Comparison of ENCODE assay signal across 1 cellular context in genomic region chr2:234422895-234423505, GRCh38.
TF ChIP-seq lines count a peak whose summit lies in the region.

No MANE protein-coding gene starts in this region.

TF ChIP-seq in HepG2, 621 proteins besides CTCF, POLR2A, EP300 and RAD21 (continued from another document):
- TF ChIP-seq ZNF800 (CRISPR knock-in tag; IDR thresholded peaks at IDR 0.05) (no peak), ZUFSP (CRISPR knock-in tag; IDR thresholded peaks at IDR 0.05; ENCODE audit: borderline replicate concordance) (no peak), ZNF75D (CRISPR knock-in tag; IDR thresholded peaks at IDR 0.05; ENCODE audit: borderline replicate concordance) (no peak), FOXC1 (CRISPR knock-in tag; IDR thresholded peaks at IDR 0.05; ENCODE audit: borderline replicate concordance) (no peak), CHD4 (IDR thresholded peaks at IDR 0.05; ENCODE audit: borderline replicate concordance, low read length) (no peak), HMG20A (CRISPR knock-in tag; IDR thresholded peaks at IDR 0.05; ENCODE audit: borderline replicate concordance) (no peak), SIX4 (CRISPR knock-in tag; IDR thresholded peaks at IDR 0.05) (no peak)
- TF ChIP-seq, protein P1, sequence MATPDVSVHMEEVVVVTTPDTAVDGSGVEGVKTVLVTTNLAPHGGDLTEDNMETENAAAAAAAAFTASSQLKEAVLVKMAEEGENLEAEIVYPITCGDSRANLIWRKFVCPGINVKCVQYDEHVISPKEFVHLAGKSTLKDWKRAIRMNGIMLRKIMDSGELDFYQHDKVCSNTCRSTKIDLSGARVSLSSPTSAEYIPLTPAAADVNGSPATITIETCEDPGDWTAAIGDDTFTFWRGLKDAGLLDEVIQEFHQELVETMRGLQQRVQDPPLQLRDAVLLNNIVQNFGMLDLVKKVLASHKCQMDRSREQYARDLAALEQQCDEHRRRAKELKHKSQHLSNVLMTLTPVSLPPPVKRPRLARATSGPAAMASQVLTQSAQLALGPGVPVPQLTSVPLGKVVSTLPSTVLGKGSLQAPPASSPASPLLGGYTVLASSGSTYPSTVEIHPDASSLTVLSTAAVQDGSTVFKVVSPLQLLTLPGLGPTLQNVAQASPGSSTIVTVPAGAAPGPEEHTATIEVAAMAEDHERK (CRISPR knock-in tag; IDR thresholded peaks at IDR 0.05; ENCODE audit: low read depth) = no peak
- TF ChIP-seq, protein P2, sequence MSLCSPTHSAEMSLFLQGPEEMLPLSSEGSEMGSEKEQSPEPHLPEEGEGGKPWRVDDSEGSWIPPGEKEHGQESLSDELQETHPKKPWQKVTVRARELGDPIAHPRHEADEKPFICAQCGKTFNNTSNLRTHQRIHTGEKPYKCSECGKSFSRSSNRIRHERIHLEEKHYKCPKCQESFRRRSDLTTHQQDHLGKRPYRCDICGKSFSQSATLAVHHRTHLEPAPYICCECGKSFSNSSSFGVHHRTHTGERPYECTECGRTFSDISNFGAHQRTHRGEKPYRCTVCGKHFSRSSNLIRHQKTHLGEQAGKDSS (CRISPR knock-in tag; IDR thresholded peaks at IDR 0.05; ENCODE audit: borderline replicate concordance, low read depth) = no peak
